7 cellular contexts compared by ENCODE assay signal in the genomic region with DNA sequence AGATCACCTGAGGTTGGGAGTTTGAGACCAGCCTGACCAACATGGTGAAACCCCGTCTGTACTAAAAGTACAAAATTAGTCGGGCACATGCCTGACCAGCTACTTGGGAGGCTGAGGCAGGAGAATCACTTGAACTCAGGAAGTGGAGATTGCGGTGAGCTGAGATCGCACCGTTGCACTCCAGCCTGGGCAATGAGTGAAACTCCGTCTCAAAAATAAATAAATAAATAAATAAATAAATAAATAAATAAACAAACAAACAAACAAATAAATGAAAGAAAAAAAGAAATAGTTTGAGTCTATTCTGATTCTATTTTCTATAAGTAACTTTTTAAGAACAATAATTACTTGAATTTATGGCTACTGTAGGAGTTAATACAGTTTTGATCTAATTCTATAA. TPM values are rescaled to one million over a fixed set of nuclear protein-coding genes. Genes with fewer than 3 reads are reported as not detected.
"Had no signal": no experiment of that assay in that cellular context is flagged by ENCODE, and none has a peak within 500 bp of the region (broad histone marks: within the 10 kb centered on the region; RNA-seq: fewer than 3 reads in every experiment).

No MANE protein-coding gene starts in this region.

RNA-seq across cellular contexts. Expression of a gene that starts 6.3 kb away (rescaled TPM):
- total RNA-seq: GM23248, GM23338, H1, H4, H7, H9, HFFc6 had no signal
- polyA plus RNA-seq: GM23248, GM23338, H1 had no signal
